In the genomic region with DNA sequence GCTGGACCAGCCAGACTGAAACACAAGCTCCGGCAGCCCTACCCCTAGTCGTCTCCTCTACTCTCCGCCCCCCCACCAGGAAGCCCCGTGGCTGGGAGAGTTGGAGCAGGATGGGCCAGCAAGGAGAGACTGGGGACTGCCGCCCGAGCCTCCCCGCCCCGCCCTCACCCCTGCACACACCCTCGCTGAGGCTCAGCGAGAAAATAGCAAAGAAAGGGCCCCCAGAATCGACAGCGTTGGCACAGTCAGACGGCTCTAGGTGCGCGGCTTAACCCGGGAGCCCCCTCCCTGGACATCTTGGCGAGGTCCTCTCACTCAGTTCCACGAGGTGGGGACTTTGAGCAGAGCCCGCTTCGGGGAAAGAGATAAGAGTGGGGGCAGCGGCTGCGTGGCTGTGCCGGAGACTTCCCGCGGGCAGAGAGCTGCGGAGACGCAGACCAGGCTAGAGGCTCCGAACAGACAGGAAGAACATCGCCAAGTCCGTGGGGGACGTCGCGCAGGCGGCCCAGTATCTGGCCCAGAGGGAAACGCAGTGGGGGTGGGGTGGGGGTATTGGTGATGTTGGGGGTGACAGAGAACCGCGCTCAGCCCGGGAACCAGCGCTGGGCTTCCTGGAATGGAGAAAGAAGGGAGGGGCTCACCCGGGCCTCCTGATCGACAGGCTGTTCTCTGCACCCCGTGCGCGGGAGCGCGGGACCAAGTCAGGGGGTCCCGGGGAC, we compare ENCODE assay signal across 6 cellular contexts. TPM values are rescaled to one million over a fixed set of nuclear protein-coding genes. Genes with fewer than 3 reads are reported as not detected.
DNase-seq lines count a peak whose midpoint lies in the region; ATAC-seq and TF ChIP-seq lines count a peak whose summit lies in the region.

No MANE protein-coding gene starts in this region.

- TF ChIP-seq EP300 in upper lobe of left lung (IDR thresholded peaks at IDR 0.05), result no peak

- TF ChIP-seq CTCF in right atrium auricular region (IDR thresholded peaks at IDR 0.05), result no peak
- no peak for TF ChIP-seq CTCF in upper lobe of left lung (IDR thresholded peaks at IDR 0.05)

- peak overlapping the region; percentile 73 to 76 for H3K4me3 ChIP-seq in right atrium auricular region
- peak overlapping the region; percentile 51 to 79 (median 70) for H3K4me3 ChIP-seq in upper lobe of left lung

- H3K4me1 ChIP-seq in right atrium auricular region (peaks cover 0 to 28% of the 10 kb centered on the region in 2 donors), upper lobe of left lung (peaks cover 26 to 44% (median 38%) of the 10 kb centered on the region in 4 donors)

- TF ChIP-seq POLR2A in upper lobe of left lung (IDR thresholded peaks at IDR 0.05), result no peak

- H3K27ac ChIP-seq in right atrium auricular region (peak overlapping the region; percentile 87 to 88), upper lobe of left lung (peak overlapping the region; percentile 49 to 86 (median 70))

- H3K27me3 ChIP-seq in right atrium auricular region (no peaks in the 10 kb centered on the region), upper lobe of left lung (peaks cover 0 to 9% (median 2%) of the 10 kb centered on the region in 4 donors)

- peak; percentile 39 for DNase-seq in activated T-cell treated with anti-CD3 and anti-CD28 coated beads, Interleukin-2, amount 50 U/mL, for 1 hour
- DNase-seq in activated T-cell treated with anti-CD3 and anti-CD28 coated beads for 4 hours, result no peak
- no peak for DNase-seq in right atrium auricular region (ENCODE audit: low spot score)
- peak in 1 of 2 donors; percentile 82 for DNase-seq in upper lobe of left lung
- DNase-seq in stimulated activated naive CD4-positive, alpha-beta T cell treated with Interleukin-2 at 50 U/mL for 16 hours (lab: John Stamatoyannopoulos, UW), result no peak
- no peak for DNase-seq in stimulated activated CD4-positive, alpha-beta T cell treated with anti-CD3 and anti-CD28 coated beads, Interleukin-4, amount 100 ng/mL, for 1 hour

- WGBS in upper lobe of left lung, 2 donors, result 1 to 4% methylated on average over 20 to 38 of the region's 47 CpGs

- ATAC-seq in upper lobe of left lung (ENCODE audit: low FRiP score in 2 of 2), result peak in 1 of 2 donors; percentile 2

- H3K9me3 ChIP-seq in right atrium auricular region (no peaks in the 10 kb centered on the region), upper lobe of left lung (no peaks in the 10 kb centered on the region)

- no peaks in the 10 kb centered on the region for H3K36me3 ChIP-seq in right atrium auricular region
- no peaks in the 10 kb centered on the region for H3K36me3 ChIP-seq in upper lobe of left lung

RNA-seq across cellular contexts. Expression of a gene that starts 1.0 kb away (rescaled TPM):
- 1 to 10 TPM; 4.1 to 7.7 TPM for total RNA-seq in right atrium auricular region
- total RNA-seq in upper lobe of left lung, result 1 to 10 TPM in 5 of 6 donors, under 1 TPM in 1; 0.83 to 6.7 (median 2.9) TPM

RNA-seq across cellular contexts. Expression of a gene that starts 19.1 kb away (rescaled TPM):
- total RNA-seq in right atrium auricular region (10 to 100 TPM; 10.0 to 11.2 TPM), upper lobe of left lung (10 to 100 TPM; 14.4 to 75.4 (median 34.1) TPM)

RNA-seq across cellular contexts. Expression of a gene that starts 39.7 kb away (rescaled TPM):
- total RNA-seq in right atrium auricular region (1,000 to 10,000 TPM; 1,155 to 1,413 TPM), upper lobe of left lung (1,000 to 10,000 TPM in 5 of 6 donors, 100 to 1,000 TPM in 1; 801 to 1,863 (median 1,196) TPM)

RNA-seq across cellular contexts. Expression of a gene that starts 56.6 kb away (rescaled TPM):
- total RNA-seq in right atrium auricular region, result not detected
- 1 to 10 TPM in 1 of 6 donors, not detected in 5; 1.6 TPM for total RNA-seq in upper lobe of left lung

RNA-seq across cellular contexts. Expression of a gene that starts 56.9 kb away (rescaled TPM):
- total RNA-seq in right atrium auricular region (1 to 10 TPM; 4.4 to 9.1 TPM), upper lobe of left lung (10 to 100 TPM; 12.3 to 47.1 (median 15.6) TPM)
